Comparison of ENCODE assay signal across 13 cellular contexts in genomic region chr17:78892520-78892919, GRCh38. TPM values are rescaled to one million over a fixed set of nuclear protein-coding genes. Genes with fewer than 3 reads are reported as not detected.
DNase-seq lines count a peak whose midpoint lies in the region; ATAC-seq, FAIRE-seq and TF ChIP-seq lines count a peak whose summit lies in the region.
"Had no signal": no experiment of that assay in that cellular context is flagged by ENCODE, and none has a peak within 500 bp of the region (broad histone marks: within the 10 kb centered on the region; RNA-seq: fewer than 3 reads in every experiment).

No MANE protein-coding gene starts in this region.

- peak; percentile 6 for ATAC-seq in Right ventricle myocardium inferior
- no peak for ATAC-seq in left cardiac atrium
- no peak for ATAC-seq in GM21825 (IDR thresholded peaks at IDR 0.05; ENCODE audit: unreplicated experiment)

- H3K27ac ChIP-seq in cingulate gyrus (ENCODE audit: low read depth, low read length), result peak overlapping the region; percentile 89
- H3K27ac ChIP-seq in neutrophil, result peak overlapping the region; percentile 93
- H3K27ac ChIP-seq in vagina, result peak overlapping the region; percentile 15
- H3K27ac ChIP-seq in kidney (ENCODE audit: low read depth in 2 of 2, low read length in 2 of 2), result no peak overlapping the region

- peak overlapping the region; percentile 57 to 59 for H3K4me3 ChIP-seq in neutrophil (ENCODE audit: low read depth in 1 of 2, low read length in 1 of 2)
- H3K4me3 ChIP-seq in vagina, result no peak overlapping the region
- H3K4me3 ChIP-seq in lower leg skin (ENCODE audit: low read depth, poor library complexity, severe bottlenecking), result no peak overlapping the region
- H3K4me3 ChIP-seq in kidney (ENCODE audit: low read length in 2 of 2), result no peak overlapping the region

- H3K36me3 ChIP-seq in neutrophil, result peaks cover 11% of the 10 kb centered on the region
- no peaks in the 10 kb centered on the region for H3K36me3 ChIP-seq in vagina
- H3K36me3 ChIP-seq in kidney (ENCODE audit: control insufficient read depth in 1 of 2, insufficient read depth in 2 of 2, low read length in 2 of 2), result no peaks in the 10 kb centered on the region

- H3K27me3 ChIP-seq in neutrophil (no peaks in the 10 kb centered on the region), vagina (no peaks in the 10 kb centered on the region)

- no peak for FAIRE-seq in kidney (lab: Jason Lieb, UNC)
- FAIRE-seq: G401.6 had no signal

- H3K4me1 ChIP-seq in neutrophil (ENCODE audit: control insufficient read depth in 1 of 2, insufficient read depth in 1 of 2, low read depth in 1 of 2, low read length in 1 of 2) (peaks cover 89 to 90% of the 10 kb centered on the region in 2 experiments), vagina (peaks cover 84% of the 10 kb centered on the region), kidney (ENCODE audit: control insufficient read depth in 1 of 2, insufficient read depth in 1 of 2, low read depth in 1 of 2, low read length in 2 of 2) (peaks cover 0 to 6% of the 10 kb centered on the region in 2 donors)

- 55 to 61% methylated on average over 5 of the region's 5 CpGs for WGBS in lower leg skin, 2 donors

- no peak overlapping the region for H3K9ac ChIP-seq in kidney (ENCODE audit: low read length in 2 of 2)

- intact Hi-C loops in Right ventricle myocardium inferior (cut with DNase I) (no loop called here), left cardiac atrium (cut with DNase I) (no loop called here), vagina (cut with DNase I) (no loop called here), lower leg skin (cut with DNase I; ENCODE audit: low total_unique reads) (no loop called here), kidney (cut with DNase I) (no loop called here)

- DNase-seq in Right ventricle myocardium inferior (ENCODE audit: missing footprints) (peak; percentile 51), left cardiac atrium (no peak), vagina (ENCODE audit: extremely low spot score in 2 of 2) (no peak), lower leg skin (ENCODE audit: low spot score in 2 of 2) (no peak), kidney (no peak)
- DNase-seq: Calu3; effector CD8-positive, alpha-beta T cell; NCI-H1930; trophoblast cell had no signal

- TF ChIP-seq CTCF in neutrophil (IDR thresholded peaks at IDR 0.05) (no peak), vagina (IDR thresholded peaks at IDR 0.05) (no peak), lower leg skin (IDR thresholded peaks at IDR 0.05) (no peak), kidney (IDR thresholded peaks at IDR 0.05; ENCODE audit: borderline replicate concordance, extremely low read depth, insufficient read depth) (no peak)

- TF ChIP-seq POLR2A in vagina (IDR thresholded peaks at IDR 0.05), result no peak
- TF ChIP-seq POLR2A in lower leg skin (IDR thresholded peaks at IDR 0.05), result no peak

- no peaks in the 10 kb centered on the region for H3K9me3 ChIP-seq in neutrophil
- no peaks in the 10 kb centered on the region for H3K9me3 ChIP-seq in vagina
- H3K9me3 ChIP-seq in kidney (ENCODE audit: control insufficient read depth in 1 of 2, low read length in 2 of 2), result no peaks in the 10 kb centered on the region

RNA-seq across cellular contexts. Expression of gene CEP295NL, which starts 10.5 kb away (rescaled TPM):
- 0.60 TPM for total RNA-seq in Right ventricle myocardium inferior
- 1 to 10 TPM; 1.7 to 2.3 TPM for total RNA-seq in left cardiac atrium
- total RNA-seq in vagina, result 7.9 TPM
- total RNA-seq in lower leg skin, result 1 to 10 TPM; 2.0 to 2.9 (median 2.6) TPM
- 3.6 TPM for total RNA-seq in kidney
- not detected for polyA plus RNA-seq in kidney (ENCODE audit: insufficient read depth, low read depth, low replicate concordance)

RNA-seq across cellular contexts. Expression of gene TIMP2, which starts 32.7 kb away (rescaled TPM):
- total RNA-seq in Right ventricle myocardium inferior (138 TPM), left cardiac atrium (100 to 1,000 TPM; 161 to 191 TPM), vagina (181 TPM), lower leg skin (100 to 1,000 TPM in 2 of 4 donors, 10 to 100 TPM in 2; 69.7 to 203 (median 94.8) TPM), kidney (172 TPM)
- polyA plus RNA-seq in kidney (ENCODE audit: insufficient read depth, low read depth, low replicate concordance), result 72.1 TPM

RNA-seq across cellular contexts. Expression of gene USP36, which starts 51.9 kb away (rescaled TPM):
- total RNA-seq in Right ventricle myocardium inferior (18.4 TPM), left cardiac atrium (10 to 100 TPM; 28.1 to 48.1 TPM), vagina (71.2 TPM), lower leg skin (10 to 100 TPM; 36.7 to 63.6 (median 45.2) TPM), kidney (66.2 TPM)
- polyA plus RNA-seq in kidney (ENCODE audit: insufficient read depth, low read depth, low replicate concordance), result 17.0 TPM

Comparison
In these comparisons a context has a peak if more than half of its experiments do, and no peak if none do; other contexts are left out.
1. H3K27ac ChIP-seq: peak in cingulate gyrus (single experiment), neutrophil (single experiment) and vagina (single experiment); none in kidney (0 of 2).
2. H3K4me3 ChIP-seq: peak in neutrophil (2 of 2); none in vagina (0 of 2), lower leg skin (single experiment) and kidney (0 of 2).